In genomic region chr1:175000697-175001187, GRCh38 we compare ENCODE assay signal across 8 cellular contexts. TPM values are rescaled to one million over a fixed set of nuclear protein-coding genes. Genes with fewer than 3 reads are reported as not detected.
DNase-seq lines count a peak whose midpoint lies in the region; ATAC-seq and TF ChIP-seq lines count a peak whose summit lies in the region.

No MANE protein-coding gene starts in this region.

- peaks cover 0 to 24% (median 5%) of the 10 kb centered on the region in 3 donors for H3K36me3 Mint-ChIP-seq in CD8-positive, alpha-beta memory T cell

- no peak overlapping the region for H3K4me3 Mint-ChIP-seq in CD8-positive, alpha-beta memory T cell

- H3K36me3 ChIP-seq in CD8-positive, alpha-beta memory T cell (ENCODE audit: insufficient read depth, low read length), result peaks cover 4% of the 10 kb centered on the region
- no peaks in the 10 kb centered on the region for H3K36me3 ChIP-seq in effector memory CD4-positive, alpha-beta T cell (ENCODE audit: control insufficient read depth, insufficient read depth, low read length)
- H3K36me3 ChIP-seq in neuron (ENCODE audit: insufficient read depth, low read length), result peaks cover 9% of the 10 kb centered on the region

- POLR2A ChIA-PET in CD8-positive, alpha-beta memory T cell (lab: Charles Lee), result interaction anchor here (1.6 to 4.7 kb wide), 6 partner anchors 11 to 201 kb away, joined by 6 to 123 read pairs (median 19); partner anchors contain the start of gene MRPS14

- H3K27me3 ChIP-seq in CD8-positive, alpha-beta memory T cell (ENCODE audit: insufficient read depth, low read length, poor library complexity, severe bottlenecking), result no peaks in the 10 kb centered on the region
- H3K27me3 ChIP-seq in effector memory CD4-positive, alpha-beta T cell (replicated peaks; ENCODE audit: control insufficient read depth, insufficient read depth, low read length, poor library complexity, severe bottlenecking), result no peaks in the 10 kb centered on the region
- no peaks in the 10 kb centered on the region for H3K27me3 ChIP-seq in neuron (ENCODE audit: insufficient read depth, low read length)

- TF ChIP-seq POLR2A in NB4 (IDR thresholded peaks at IDR 0.05; ENCODE audit: extremely low read depth, insufficient read length), result no peak

- H3K27ac ChIP-seq in CD8-positive, alpha-beta memory T cell (ENCODE audit: low read depth, low read length), result peak overlapping the region; percentile 100
- H3K27ac ChIP-seq in effector memory CD4-positive, alpha-beta T cell (ENCODE audit: insufficient read depth, low read length, poor library complexity, severe bottlenecking), result peak overlapping the region; percentile 99

- H3K4me3 ChIP-seq in CD8-positive, alpha-beta memory T cell (ENCODE audit: low read length), result peak overlapping the region; percentile 82
- H3K4me3 ChIP-seq in NB4 (ENCODE audit: low read depth, low read length) (peak overlapping the region; percentile 96), neuron (ENCODE audit: low read length) (peak overlapping the region; percentile 81)
- peak overlapping the region; percentile 82 for H3K4me3 ChIP-seq in effector memory CD4-positive, alpha-beta T cell (ENCODE audit: insufficient read depth, low read depth, low read length, poor library complexity, severe bottlenecking)

- H3K27ac Mint-ChIP-seq in CD8-positive, alpha-beta memory T cell, result peak overlapping the region in 4 of 8 donors; percentile 80 to 95 (median 89)

- CTCF ChIA-PET in CD8-positive, alpha-beta memory T cell (lab: Charles Lee), result interaction anchor here (0.7 to 3.4 kb wide), 7 partner anchors 11 to 38 kb away, joined by 3 to 34 read pairs (median 5); partner anchors contain the start of gene MRPS14

- H2AFZ ChIP-seq in neuron (ENCODE audit: low read depth, low read length), result no peak overlapping the region

- no peaks in the 10 kb centered on the region for H3K27me3 Mint-ChIP-seq in CD8-positive, alpha-beta memory T cell

- peaks cover 32% of the 10 kb centered on the region for H3K4me1 ChIP-seq in CD8-positive, alpha-beta memory T cell (ENCODE audit: insufficient read depth, low read length)
- peaks cover 18% of the 10 kb centered on the region for H3K4me1 ChIP-seq in effector memory CD4-positive, alpha-beta T cell (ENCODE audit: control insufficient read depth, insufficient read depth, low read length, poor library complexity, severe bottlenecking)
- H3K4me1 ChIP-seq in neuron (ENCODE audit: insufficient read depth, low read length), result peaks cover 13% of the 10 kb centered on the region

- DNase-seq in CD8-positive, alpha-beta memory T cell, result no peak
- peak; percentile 37 for DNase-seq in NB4 (ENCODE audit: low read depth)
- DNase-seq in effector memory CD4-positive, alpha-beta T cell, result no peak

- H3K9me3 Mint-ChIP-seq in CD8-positive, alpha-beta memory T cell, result no peaks in the 10 kb centered on the region

- no peak for TF ChIP-seq CTCF in NB4 (IDR thresholded peaks at IDR 0.05; ENCODE audit: low read depth, low read length)

- no peak for ATAC-seq in GM21717 (IDR thresholded peaks at IDR 0.05; ENCODE audit: unreplicated experiment)
- no peak for ATAC-seq in HG02973 (IDR thresholded peaks at IDR 0.05; ENCODE audit: unreplicated experiment)
- no peak for ATAC-seq in HG03159 (IDR thresholded peaks at IDR 0.05; ENCODE audit: unreplicated experiment)
- ATAC-seq in GM21737 (IDR thresholded peaks at IDR 0.05; ENCODE audit: unreplicated experiment), result no peak

- no peaks in the 10 kb centered on the region for H3K9me3 ChIP-seq in CD8-positive, alpha-beta memory T cell (ENCODE audit: low read length)
- H3K9me3 ChIP-seq in effector memory CD4-positive, alpha-beta T cell (ENCODE audit: control insufficient read depth, low read length), result no peaks in the 10 kb centered on the region
- H3K9me3 ChIP-seq in neuron (ENCODE audit: low read length), result no peaks in the 10 kb centered on the region

- H3K4me1 Mint-ChIP-seq in CD8-positive, alpha-beta memory T cell, result peaks cover 41 to 50% (median 49%) of the 10 kb centered on the region in 3 donors

RNA-seq across cellular contexts. Expression of gene CACYBP, which starts 1.0 kb away (rescaled TPM):
- 100 to 1,000 TPM; 345 to 372 TPM for total RNA-seq in CD8-positive, alpha-beta memory T cell
- 166 TPM for polyA plus RNA-seq in CD8-positive, alpha-beta memory T cell

RNA-seq across cellular contexts. Expression of gene MRPS14, which starts 22.5 kb away (rescaled TPM):
- 10 to 100 TPM; 41.0 to 41.4 TPM for total RNA-seq in CD8-positive, alpha-beta memory T cell
- polyA plus RNA-seq in CD8-positive, alpha-beta memory T cell, result 49.4 TPM
